In the genomic region with DNA sequence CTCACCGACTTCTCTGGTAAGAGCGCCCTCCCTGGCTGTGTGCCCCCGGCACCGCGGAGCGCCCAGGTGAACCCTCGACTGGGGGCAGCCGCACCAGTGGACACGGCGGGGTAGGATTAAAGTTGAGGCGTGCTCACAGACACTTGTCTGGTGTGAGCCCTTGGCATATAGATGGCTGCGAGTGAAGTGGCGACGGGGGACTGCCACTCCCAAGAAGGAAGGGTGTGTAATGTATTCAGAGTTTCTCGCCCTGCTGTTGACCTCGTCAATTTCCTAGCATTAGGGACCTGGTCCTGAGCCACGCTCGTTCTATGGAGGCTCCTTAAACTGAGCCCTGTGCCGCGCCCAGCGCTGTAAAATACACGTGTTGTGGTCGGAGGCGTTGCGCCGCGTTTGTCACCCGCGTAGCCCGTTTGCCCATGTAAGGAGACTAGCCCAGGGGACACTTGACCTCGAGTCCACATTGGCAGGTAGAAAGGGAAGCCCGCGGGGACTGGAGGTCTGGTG, we compare ENCODE assay signal across 8 cellular contexts. TPM values are rescaled to one million over a fixed set of nuclear protein-coding genes. Genes with fewer than 3 reads are reported as not detected.
A peak's percentile ranks its signal among the peaks of the same experiment; 100 is the strongest.
DNase-seq lines count a peak whose midpoint lies in the region; ATAC-seq lines count a peak whose summit lies in the region.

No MANE protein-coding gene starts in this region.

- H3K36me3 ChIP-seq in naive thymus-derived CD4-positive, alpha-beta T cell (ENCODE audit: control insufficient read depth in 2 of 3, insufficient read depth in 3 of 3, low read length in 3 of 3) = no peaks in the 10 kb centered on the region

- DNase-seq in G401 (ENCODE audit: low spot score) (peak; percentile 73), epithelial cell of prostate (ENCODE audit: low read depth, low spot score) (no peak), NCI-H82 (lab: John Stamatoyannopoulos, UW) (no peak), NCI-H2227 treated with DMSO at 0.1 percent for 48 hours (lab: John Stamatoyannopoulos, UW) (no peak), HPDE6-E6E7 (ENCODE audit: extremely low spot score) (no peak)
- peak in 1 of 9 donors; percentile 27 for DNase-seq in naive thymus-derived CD4-positive, alpha-beta T cell

- H3K27ac ChIP-seq in epithelial cell of prostate = peak overlapping the region; percentile 78
- peak overlapping the region; percentile 85 for H3K27ac ChIP-seq in naive thymus-derived CD4-positive, alpha-beta T cell (ENCODE audit: low read depth, low read length)

- no peak for ATAC-seq in naive thymus-derived CD4-positive, alpha-beta T cell
- ATAC-seq in HG02610 (IDR thresholded peaks at IDR 0.05; ENCODE audit: unreplicated experiment) = no peak

- H3K27me3 ChIP-seq in naive thymus-derived CD4-positive, alpha-beta T cell (ENCODE audit: control insufficient read depth in 2 of 2, insufficient read depth in 2 of 2, low read length in 2 of 2) = no peaks in the 10 kb centered on the region

- H3K27ac Mint-ChIP-seq in T-helper 1 cell treated with Interleukin-12 subunit alpha and Interleukin-12 subunit beta and Interleukin-4 antibody, amounts not matched to agents 30 μg/mL and 1 μg/mL, for 36 hours = peak overlapping the region; percentile 62
- peak overlapping the region; percentile 20 to 93 (median 86) for H3K27ac Mint-ChIP-seq in naive thymus-derived CD4-positive, alpha-beta T cell

- peaks cover 17% of the 10 kb centered on the region for H3K4me1 Mint-ChIP-seq in T-helper 1 cell treated with Interleukin-12 subunit alpha and Interleukin-12 subunit beta and Interleukin-4 antibody, amounts not matched to agents 30 μg/mL and 1 μg/mL, for 36 hours (ENCODE audit: low read depth)
- H3K4me1 Mint-ChIP-seq in naive thymus-derived CD4-positive, alpha-beta T cell = peaks cover 22 to 55% (median 28%) of the 10 kb centered on the region in 7 donors

- no peaks in the 10 kb centered on the region for H3K36me3 Mint-ChIP-seq in T-helper 1 cell treated with Interleukin-12 subunit alpha and Interleukin-12 subunit beta and Interleukin-4 antibody, amounts not matched to agents 30 μg/mL and 1 μg/mL, for 36 hours (ENCODE audit: low read depth)
- peaks cover 0 to 7% (median 0%) of the 10 kb centered on the region in 5 donors for H3K36me3 Mint-ChIP-seq in naive thymus-derived CD4-positive, alpha-beta T cell

- H3K27me3 Mint-ChIP-seq in T-helper 1 cell treated with Interleukin-12 subunit alpha and Interleukin-12 subunit beta and Interleukin-4 antibody, amounts not matched to agents 30 μg/mL and 1 μg/mL, for 36 hours (ENCODE audit: low read depth) = peaks cover 5% of the 10 kb centered on the region
- H3K27me3 Mint-ChIP-seq in naive thymus-derived CD4-positive, alpha-beta T cell = peaks cover 0 to 7% (median 0%) of the 10 kb centered on the region in 5 donors

- peak overlapping the region; percentile 88 for H3K4me3 Mint-ChIP-seq in T-helper 1 cell treated with Interleukin-12 subunit alpha and Interleukin-12 subunit beta and Interleukin-4 antibody, amounts not matched to agents 30 μg/mL and 1 μg/mL, for 36 hours
- H3K4me3 Mint-ChIP-seq in naive thymus-derived CD4-positive, alpha-beta T cell = peak overlapping the region; percentile 77 to 96 (median 92)

- no peaks in the 10 kb centered on the region for H3K9me3 ChIP-seq in naive thymus-derived CD4-positive, alpha-beta T cell (ENCODE audit: control insufficient read depth in 2 of 3, low read length in 3 of 3)

- H3K9me3 Mint-ChIP-seq in T-helper 1 cell treated with Interleukin-12 subunit alpha and Interleukin-12 subunit beta and Interleukin-4 antibody, amounts not matched to agents 30 μg/mL and 1 μg/mL, for 36 hours = no peaks in the 10 kb centered on the region
- peaks cover 0 to 1% (median 0%) of the 10 kb centered on the region in 11 donors for H3K9me3 Mint-ChIP-seq in naive thymus-derived CD4-positive, alpha-beta T cell

- intact Hi-C loops in naive thymus-derived CD4-positive, alpha-beta T cell (cut with micrococcal nuclease) = loop anchor here (1.0 to 10.0 kb wide), 14 partner anchors 20 to 1229 kb away; a partner anchor contains a TSS

- POLR2A ChIA-PET in naive thymus-derived CD4-positive, alpha-beta T cell (lab: Charles Lee) = interaction anchor here (1.6 to 2.6 kb wide), 3 partner anchors 20 to 200 kb away, joined by 5 to 10 read pairs (median 7); a partner anchor contains a TSS

- H3K4me3 ChIP-seq in naive thymus-derived CD4-positive, alpha-beta T cell (ENCODE audit: low read length) = peak overlapping the region; percentile 76

- in situ Hi-C loops in G401 (cut with HindIII; ENCODE audit: low sequenced_read_pairs) = no loop called here

- peaks cover 14 to 28% of the 10 kb centered on the region in 2 donors for H3K4me1 ChIP-seq in naive thymus-derived CD4-positive, alpha-beta T cell (ENCODE audit: control insufficient read depth in 2 of 2, insufficient read depth in 2 of 2, low read length in 2 of 2)

- CTCF ChIA-PET in naive thymus-derived CD4-positive, alpha-beta T cell (lab: Charles Lee) = interaction anchor here (0.6 to 1.6 kb wide), 2 partner anchors 188 to 245 kb away, joined by 3 read pairs; no protein-coding TSS in a partner anchor

RNA-seq across cellular contexts. Expression of a gene that starts 0.5 kb away (rescaled TPM):
- 2.3 TPM in 1 of 2 replicates, not detected in the other for total RNA-seq in G401 (2014; rRNA removed; shearing (Covaris generic))
- total RNA-seq in naive thymus-derived CD4-positive, alpha-beta T cell = 10 to 100 TPM in 4 of 5 experiments, 1 to 10 TPM in 1; 2.6 to 16.3 (median 12.3) TPM
- polyA plus RNA-seq in naive thymus-derived CD4-positive, alpha-beta T cell = 10 to 100 TPM in 1 of 2 donors, 1 to 10 TPM in 1; 3.8 to 11.0 TPM

RNA-seq across cellular contexts. Expression of a gene that starts 20.2 kb away (rescaled TPM):
- 12.6 and 20.9 TPM in 2 replicates for total RNA-seq in G401 (2014; rRNA removed; shearing (Covaris generic))
- 10 to 100 TPM; 14.5 to 20.6 (median 17.9) TPM for total RNA-seq in naive thymus-derived CD4-positive, alpha-beta T cell
- 1 to 10 TPM; 1.8 to 6.1 TPM for polyA plus RNA-seq in naive thymus-derived CD4-positive, alpha-beta T cell
